In genomic region chr1:12549460-12550349, GRCh38 we compare ENCODE assay signal across 8 cellular contexts.
A peak's percentile ranks its signal among the peaks of the same experiment; 100 is the strongest.
DNase-seq lines count a peak whose midpoint lies in the region; ATAC-seq, FAIRE-seq and TF ChIP-seq lines count a peak whose summit lies in the region.

No MANE protein-coding gene starts in this region.

- H3K4me3 ChIP-seq in adrenal gland = peak overlapping the region in 1 of 4 donors; percentile 19
- no peak overlapping the region for H3K4me3 ChIP-seq in kidney (ENCODE audit: low read length in 2 of 2)
- no peak overlapping the region for H3K4me3 ChIP-seq in testis

- intact Hi-C loops in adrenal gland (cut with DNase I) (loop anchor here in 1 of 2 donors (10.0 kb wide), 1 partner anchor 65 kb away; the partner anchor contains the start of gene DHRS3), kidney (cut with DNase I) (no loop called here), testis (cut with DNase I; ENCODE audit: low total_unique reads) (no loop called here)

- H3K4me1 ChIP-seq in adrenal gland (replicated peaks in 1 of 2) = peaks cover 9 to 20% of the 10 kb centered on the region in 2 donors
- H3K4me1 ChIP-seq in kidney (ENCODE audit: control insufficient read depth in 1 of 2, insufficient read depth in 1 of 2, low read depth in 1 of 2, low read length in 2 of 2) = peaks cover 6 to 14% of the 10 kb centered on the region in 2 donors
- H3K4me1 ChIP-seq in testis = peaks cover 17% of the 10 kb centered on the region

- no peaks in the 10 kb centered on the region for H3K9me3 ChIP-seq in adrenal gland (replicated peaks in 1 of 3)
- H3K9me3 ChIP-seq in kidney (ENCODE audit: control insufficient read depth in 1 of 2, low read length in 2 of 2) = no peaks in the 10 kb centered on the region
- H3K9me3 ChIP-seq in testis = no peaks in the 10 kb centered on the region

- DNase-seq in AG09319 (ENCODE audit: extremely low read depth, low read depth) (peak; percentile 90), HT1080 (ENCODE audit: low read depth) (peak; percentile 94), adrenal gland (peak; percentile 79 to 91 (median 85)), kidney (peak; percentile 86), testis (peak; percentile 70), cortex of kidney (lab: John Stamatoyannopoulos, UW) (no peak)

- WGBS in adrenal gland, 4 donors = 24 to 33% (median 28%) methylated on average over 26 to 31 of the region's 31 CpGs
- WGBS in testis, 2 donors = 48 to 53% methylated on average over 31 of the region's 31 CpGs

- no peak for TF ChIP-seq CTCF in AG09319 (IDR thresholded peaks at IDR 0.05; ENCODE audit: low read depth, low read length)
- no peak for TF ChIP-seq CTCF in adrenal gland (IDR thresholded peaks at IDR 0.05)
- TF ChIP-seq CTCF in kidney (IDR thresholded peaks at IDR 0.05; ENCODE audit: borderline replicate concordance, extremely low read depth, insufficient read depth) = no peak
- no peak for TF ChIP-seq CTCF in testis (IDR thresholded peaks at IDR 0.05)

- FAIRE-seq in kidney (lab: Jason Lieb, UNC) = no peak

- no peak overlapping the region for H3K9ac ChIP-seq in kidney (ENCODE audit: low read length in 2 of 2)

- ATAC-seq in HG02571 (IDR thresholded peaks at IDR 0.05; ENCODE audit: unreplicated experiment) = no peak
- ATAC-seq in GM21381 (IDR thresholded peaks at IDR 0.05; ENCODE audit: unreplicated experiment) = no peak

- H3K27me3 ChIP-seq in adrenal gland (peaks cover 6% of the 10 kb centered on the region), testis (no peaks in the 10 kb centered on the region)

- peak in 1 of 2 donors; percentile 19 for TF ChIP-seq POLR2A in adrenal gland (IDR thresholded peaks at IDR 0.05)
- TF ChIP-seq POLR2A in testis (IDR thresholded peaks at IDR 0.05) = no peak

- H3K27ac ChIP-seq in adrenal gland = peak overlapping the region; percentile 52 to 92 (median 69)
- H3K27ac ChIP-seq in kidney (ENCODE audit: low read depth in 2 of 2, low read length in 2 of 2) = peak overlapping the region; percentile 67 to 82
- peak overlapping the region; percentile 8 to 69 for H3K27ac ChIP-seq in testis

- no peaks in the 10 kb centered on the region for H3K36me3 ChIP-seq in adrenal gland (replicated peaks in 1 of 2)
- no peaks in the 10 kb centered on the region for H3K36me3 ChIP-seq in kidney (ENCODE audit: control insufficient read depth in 1 of 2, insufficient read depth in 2 of 2, low read length in 2 of 2)
- no peaks in the 10 kb centered on the region for H3K36me3 ChIP-seq in testis (ENCODE audit: low read depth, missing control alignments)
